10 cellular contexts compared by ENCODE assay signal in the genomic region with DNA sequence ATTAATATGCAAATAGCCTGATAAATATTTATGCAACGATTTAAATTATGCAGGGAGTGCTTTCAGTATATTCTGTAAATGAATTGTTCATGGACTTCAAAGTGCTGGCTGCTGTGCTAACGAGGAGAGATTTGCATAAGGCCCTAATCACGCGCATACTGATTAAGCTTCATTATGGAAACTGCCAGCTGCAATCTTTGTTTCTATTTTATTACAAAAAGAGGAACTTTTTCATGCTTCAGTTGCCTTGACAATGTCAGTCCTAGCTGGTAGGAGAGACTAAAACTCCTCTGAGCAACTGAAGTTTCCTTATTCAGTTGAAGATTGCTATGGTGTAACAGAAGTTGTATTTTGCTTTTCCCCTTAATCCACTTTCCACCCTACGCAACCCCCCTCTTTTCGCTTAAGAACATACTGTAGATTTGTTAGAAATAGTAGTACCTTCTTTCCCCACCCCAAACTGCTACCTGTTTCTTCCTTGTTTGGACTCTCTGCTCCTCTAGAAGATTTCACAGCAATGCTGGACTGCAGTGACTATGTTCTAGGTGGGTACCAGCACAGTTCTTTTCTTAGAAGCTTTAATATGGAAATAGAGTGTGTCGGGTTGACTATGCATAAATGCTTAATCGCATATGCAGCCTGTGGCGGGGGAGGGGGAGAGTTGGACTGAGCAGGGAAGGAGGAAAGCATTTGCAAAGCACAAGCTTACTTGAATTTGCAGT.
A peak's percentile ranks its signal among the peaks of the same experiment; 100 is the strongest.
DNase-seq lines count a peak whose midpoint lies in the region; ATAC-seq and TF ChIP-seq lines count a peak whose summit lies in the region.
"Had no signal": no experiment of that assay in that cellular context is flagged by ENCODE, and none has a peak within 500 bp of the region (broad histone marks: within the 10 kb centered on the region; RNA-seq: fewer than 3 reads in every experiment).

No MANE protein-coding gene starts in this region.

- H3K4me1 Mint-ChIP-seq in activated naive CD8-positive, alpha-beta T cell treated with anti-CD3 and anti-CD28 coated beads, Interleukin-2, amount 50 U/mL, for 24 hours = peaks cover 39% of the 10 kb centered on the region

- peak overlapping the region; percentile 24 for H3K27ac Mint-ChIP-seq in activated naive CD8-positive, alpha-beta T cell treated with anti-CD3 and anti-CD28 coated beads, Interleukin-2, amount 50 U/mL, for 24 hours
- H3K27ac Mint-ChIP-seq: activated naive CD8-positive, alpha-beta T cell treated with anti-CD3 and anti-CD28 coated beads, Interleukin-2, amount 10 ng/mL, durations not matched to agents 7 days and 5 days had no signal

- peaks cover 22% of the 10 kb centered on the region for H3K9me3 Mint-ChIP-seq in activated naive CD8-positive, alpha-beta T cell treated with anti-CD3 and anti-CD28 coated beads, Interleukin-2, amount 50 U/mL, for 24 hours

- 64 to 65% methylated on average over 9 of the region's 9 CpGs for WGBS in testis, 2 donors

- DNase-seq in GM20000 (ENCODE audit: low spot score) (peak; percentile 54), putamen (ENCODE audit: low spot score) (peak; percentile 85), hepatic stellate cell (ENCODE audit: low spot score) (no peak), testis (no peak)
- DNase-seq in activated naive CD8-positive, alpha-beta T cell treated with anti-CD3 and anti-CD28 coated beads, Interleukin-2, amount 50 U/mL, for 24 hours = no peak
- DNase-seq in stimulated activated CD4-positive, alpha-beta T cell treated with anti-CD3 and anti-CD28 coated beads, Interleukin-4, amount 100 ng/mL, for 4 hours = no peak
- DNase-seq: activated naive CD8-positive, alpha-beta T cell treated with anti-CD3 and anti-CD28 coated beads, Interleukin-2, amount 10 ng/mL, durations not matched to agents 7 days and 5 days had no signal

- peaks cover 29% of the 10 kb centered on the region for H3K36me3 ChIP-seq in DOHH2 (ENCODE audit: control insufficient read depth, low read length)
- no peaks in the 10 kb centered on the region for H3K36me3 ChIP-seq in testis (ENCODE audit: low read depth, missing control alignments)

- no peaks in the 10 kb centered on the region for H3K27me3 ChIP-seq in DOHH2 (ENCODE audit: control insufficient read depth, low read length)
- no peaks in the 10 kb centered on the region for H3K27me3 ChIP-seq in testis

- H3K4me1 ChIP-seq in DOHH2 (ENCODE audit: control insufficient read depth, low read length) = peaks cover 48% of the 10 kb centered on the region
- H3K4me1 ChIP-seq in testis = no peaks in the 10 kb centered on the region

- H3F3A ChIP-seq in DOHH2 (ENCODE audit: control insufficient read depth, insufficient read depth) = peaks cover 46% of the 10 kb centered on the region

- H3K27me3 Mint-ChIP-seq in activated naive CD8-positive, alpha-beta T cell treated with anti-CD3 and anti-CD28 coated beads, Interleukin-2, amount 50 U/mL, for 24 hours = no peaks in the 10 kb centered on the region
- H3K27me3 Mint-ChIP-seq: activated naive CD8-positive, alpha-beta T cell treated with anti-CD3 and anti-CD28 coated beads, Interleukin-2, amount 10 ng/mL, durations not matched to agents 7 days and 5 days had no signal

- H3K4me3 Mint-ChIP-seq in activated naive CD8-positive, alpha-beta T cell treated with anti-CD3 and anti-CD28 coated beads, Interleukin-2, amount 50 U/mL, for 24 hours = peak overlapping the region; percentile 33
- H3K4me3 Mint-ChIP-seq: activated naive CD8-positive, alpha-beta T cell treated with anti-CD3 and anti-CD28 coated beads, Interleukin-2, amount 10 ng/mL, durations not matched to agents 7 days and 5 days had no signal

- peaks cover 47% of the 10 kb centered on the region for H3K79me2 ChIP-seq in DOHH2 (ENCODE audit: control insufficient read depth, low read length)

- TF ChIP-seq CTCF in DOHH2 (IDR thresholded peaks at IDR 0.05; ENCODE audit: low read depth, low read length, poor library complexity, severe bottlenecking) = no peak
- TF ChIP-seq CTCF in GM20000 (IDR thresholded peaks at IDR 0.05; ENCODE audit: extremely low read depth, missing control alignments) = no peak
- TF ChIP-seq CTCF in testis (IDR thresholded peaks at IDR 0.05) = no peak

- H3K4me2 ChIP-seq in DOHH2 (ENCODE audit: low read length) = peak overlapping the region; percentile 77

- H3K36me3 Mint-ChIP-seq in activated naive CD8-positive, alpha-beta T cell treated with anti-CD3 and anti-CD28 coated beads, Interleukin-2, amount 50 U/mL, for 24 hours (ENCODE audit: low read depth) = peaks cover 27% of the 10 kb centered on the region

- no peaks in the 10 kb centered on the region for H4K20me1 ChIP-seq in DOHH2 (ENCODE audit: control insufficient read depth, insufficient read depth, low read depth, low read length)

- peak; percentile 65 for ATAC-seq in HG03460 (IDR thresholded peaks at IDR 0.05; ENCODE audit: unreplicated experiment)
- ATAC-seq in activated naive CD8-positive, alpha-beta T cell treated with anti-CD3 and anti-CD28 coated beads, Interleukin-2, amount 50 U/mL, for 24 hours = no peak
- ATAC-seq: right cardiac atrium had no signal

- TF ChIP-seq POLR2A in testis (IDR thresholded peaks at IDR 0.05) = no peak

- H3K9me3 ChIP-seq in DOHH2 (ENCODE audit: control insufficient read depth, insufficient read depth, low read length) (0 out of 2 replicates have a peak, but pooled peaks cover 4% of the 10 kb centered on the region), testis (no peaks in the 10 kb centered on the region)

- H3K9me2 ChIP-seq in DOHH2 (replicated peaks; ENCODE audit: control insufficient read depth, low read length) = no peaks in the 10 kb centered on the region

- peak overlapping the region; percentile 100 for H3K27ac ChIP-seq in DOHH2 (ENCODE audit: low read depth, low read length)
- H3K27ac ChIP-seq in testis = no peak overlapping the region

- H3K4me3 ChIP-seq in DOHH2 (ENCODE audit: low read length) (peak overlapping the region; percentile 75), testis (no peak overlapping the region)

- intact Hi-C loops in testis (cut with DNase I; ENCODE audit: low total_unique reads) = no loop called here

Comparison
In these comparisons a context has a peak if more than half of its experiments do, and no peak if none do; other contexts are left out.
1. DNase-seq: peak in GM20000 (single experiment) and putamen (single experiment); none in activated naive CD8-positive, alpha-beta T cell treated with anti-CD3 and anti-CD28 coated beads, Interleukin-2, amount 50 U/mL, for 24 hours (single experiment), hepatic stellate cell (single experiment), testis (single experiment) and stimulated activated CD4-positive, alpha-beta T cell treated with anti-CD3 and anti-CD28 coated beads, Interleukin-4, amount 100 ng/mL, for 4 hours (0 of 2).